In the genomic region with DNA sequence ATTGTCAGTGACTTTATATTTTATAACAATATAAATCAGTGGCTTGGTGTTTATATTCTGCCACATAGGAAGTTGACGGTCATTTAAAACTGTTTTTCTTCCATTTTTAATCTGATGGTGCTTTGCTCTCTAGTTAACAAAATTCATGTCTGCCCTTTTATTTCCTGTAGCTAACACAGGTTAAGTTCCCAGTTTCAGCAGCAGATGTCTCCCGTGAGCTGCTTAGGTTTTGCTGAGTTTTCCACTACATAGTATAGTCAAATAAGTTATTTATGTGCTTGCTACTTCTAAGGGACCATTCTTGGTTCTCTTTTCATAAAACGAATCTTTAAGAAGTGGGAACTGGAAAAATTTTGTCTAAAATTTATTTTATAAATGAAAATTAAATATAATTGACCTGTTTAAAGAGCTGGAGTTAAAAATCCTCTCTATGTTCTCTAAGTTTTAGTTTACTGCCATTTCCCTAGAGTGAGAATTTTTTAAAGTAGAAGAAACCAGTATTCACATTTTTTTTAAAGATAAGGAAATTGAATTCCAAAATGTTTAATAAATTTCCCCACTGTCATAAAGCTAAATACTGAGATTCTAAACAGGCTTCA, we compare ENCODE assay signal across 8 cellular contexts. TPM values are rescaled to one million over a fixed set of nuclear protein-coding genes. Genes with fewer than 3 reads are reported as not detected.
DNase-seq lines count a peak whose midpoint lies in the region; ATAC-seq and TF ChIP-seq lines count a peak whose summit lies in the region.

No MANE protein-coding gene starts in this region.

- peaks cover 3% of the 10 kb centered on the region for H3K4me1 Mint-ChIP-seq in activated naive CD8-positive, alpha-beta T cell treated with anti-CD3 and anti-CD28 coated beads, Interleukin-2, amount 10 ng/mL, durations not matched to agents 7 days and 5 days

- no peak overlapping the region for H3K4me3 ChIP-seq in SJCRH30
- no peak overlapping the region for H3K4me3 ChIP-seq in cardiac muscle cell

- H3K9me3 Mint-ChIP-seq in activated naive CD8-positive, alpha-beta T cell treated with anti-CD3 and anti-CD28 coated beads, Interleukin-2, amount 10 ng/mL, durations not matched to agents 7 days and 5 days, result peaks cover 8% of the 10 kb centered on the region

- ATAC-seq in GM18873 (IDR thresholded peaks at IDR 0.05; ENCODE audit: low FRiP score, unreplicated experiment) (peak; percentile 73), GM19467 (IDR thresholded peaks at IDR 0.05; ENCODE audit: unreplicated experiment) (no peak)
- peak; percentile 78 for ATAC-seq in activated naive CD8-positive, alpha-beta T cell treated with anti-CD3 and anti-CD28 coated beads, Interleukin-2, amount 10 ng/mL, durations not matched to agents 7 days and 5 days (ENCODE audit: low read depth)

- H3K36me3 ChIP-seq in SJCRH30 (peaks cover 51% of the 10 kb centered on the region), cardiac muscle cell (peaks cover 9% of the 10 kb centered on the region)

- no peak overlapping the region for H3K27ac Mint-ChIP-seq in activated naive CD8-positive, alpha-beta T cell treated with anti-CD3 and anti-CD28 coated beads, Interleukin-2, amount 10 ng/mL, durations not matched to agents 7 days and 5 days

- peak; percentile 81 for TF ChIP-seq CTCF in C4-2B (conservative IDR thresholded peaks at IDR 0.05)
- peak; percentile 79 for TF ChIP-seq CTCF in cardiac muscle cell (IDR thresholded peaks at IDR 0.05; ENCODE audit: low read depth, low read length)

- no peak overlapping the region for H3K4me3 Mint-ChIP-seq in activated naive CD8-positive, alpha-beta T cell treated with anti-CD3 and anti-CD28 coated beads, Interleukin-2, amount 10 ng/mL, durations not matched to agents 7 days and 5 days

- H3K9me3 ChIP-seq in SJCRH30 (replicated peaks) (no peaks in the 10 kb centered on the region; the same call in 1 of the 2 replicates), cardiac muscle cell (ENCODE audit: low read depth) (no peaks in the 10 kb centered on the region)

- H3K27ac ChIP-seq in C4-2B (no peak overlapping the region), SJCRH30 (no peak overlapping the region), cardiac muscle cell (no peak overlapping the region)

- POLR2A ChIA-PET in activated naive CD8-positive, alpha-beta T cell treated with anti-CD3 and anti-CD28 coated beads, Interleukin-2, amount 10 ng/mL, durations not matched to agents 7 days and 5 days (lab: Charles Lee), result interaction anchor here (1.5 kb wide), 1 partner anchor 360 kb away, joined by 4 read pairs; a partner anchor contains a TSS

- no peaks in the 10 kb centered on the region for H3K27me3 Mint-ChIP-seq in activated naive CD8-positive, alpha-beta T cell treated with anti-CD3 and anti-CD28 coated beads, Interleukin-2, amount 10 ng/mL, durations not matched to agents 7 days and 5 days

- no peaks in the 10 kb centered on the region for H3K4me1 ChIP-seq in SJCRH30
- no peaks in the 10 kb centered on the region for H3K4me1 ChIP-seq in cardiac muscle cell (ENCODE audit: low read depth)

- no peaks in the 10 kb centered on the region for H3K27me3 ChIP-seq in SJCRH30
- no peaks in the 10 kb centered on the region for H3K27me3 ChIP-seq in cardiac muscle cell

- DNase-seq in HK-2 (ENCODE audit: unreplicated experiment) (peak; percentile 28), SJCRH30 (peak; percentile 46 to 79), cardiac muscle cell (ENCODE audit: low read depth in 1 of 2, low spot score in 1 of 2) (peak; percentile 57 to 80), putamen (ENCODE audit: low spot score) (peak; percentile 67)
- peak; percentile 43 for DNase-seq in activated naive CD8-positive, alpha-beta T cell treated with anti-CD3 and anti-CD28 coated beads, Interleukin-2, amount 10 ng/mL, durations not matched to agents 7 days and 5 days

- peaks cover 27% of the 10 kb centered on the region for H3K36me3 Mint-ChIP-seq in activated naive CD8-positive, alpha-beta T cell treated with anti-CD3 and anti-CD28 coated beads, Interleukin-2, amount 10 ng/mL, durations not matched to agents 7 days and 5 days

RNA-seq across cellular contexts. Expression of a gene that starts 20.6 kb away (rescaled TPM):
- total RNA-seq in SJCRH30 (2014; rRNA removed; shearing (Covaris generic)), result 0.15 and 0.32 TPM in 2 replicates
- not detected for total RNA-seq in activated naive CD8-positive, alpha-beta T cell treated with anti-CD3 and anti-CD28 coated beads, Interleukin-2, amount 10 ng/mL, durations not matched to agents 7 days and 5 days
- not detected in 2 replicates for total RNA-seq in cardiac muscle cell
- polyA plus RNA-seq in cardiac muscle cell, result 0.41 TPM in 1 of 2 replicates, not detected in the other

RNA-seq across cellular contexts. Expression of a gene that starts 47.5 kb away (rescaled TPM):
- 167 and 170 TPM in 2 replicates for total RNA-seq in SJCRH30 (2014; rRNA removed; shearing (Covaris generic))
- total RNA-seq in activated naive CD8-positive, alpha-beta T cell treated with anti-CD3 and anti-CD28 coated beads, Interleukin-2, amount 10 ng/mL, durations not matched to agents 7 days and 5 days, result 10 to 100 TPM; 64.0 to 65.4 TPM
- total RNA-seq in cardiac muscle cell, result 68.1 and 122 TPM in 2 replicates
- 93.8 and 133 TPM in 2 replicates for polyA plus RNA-seq in cardiac muscle cell
